In genomic region chr9:116506685-116507084, GRCh38 we compare ENCODE assay signal across 15 cellular contexts.
A peak's percentile ranks its signal among the peaks of the same experiment; 100 is the strongest.
DNase-seq lines count a peak whose midpoint lies in the region; ATAC-seq and TF ChIP-seq lines count a peak whose summit lies in the region.
"Had no signal": no experiment of that assay in that cellular context is flagged by ENCODE, and none has a peak within 500 bp of the region (broad histone marks: within the 10 kb centered on the region; RNA-seq: fewer than 3 reads in every experiment).

No MANE protein-coding gene starts in this region.

- peak; percentile 30 for ATAC-seq in foreskin keratinocyte
- ATAC-seq: K562 had no signal

- no peak overlapping the region for H3K4me3 ChIP-seq in astrocyte of the spinal cord (ENCODE audit: low read depth, low read length)
- H3K4me3 ChIP-seq: K562 had no signal

- H3K4me1 ChIP-seq in foreskin keratinocyte: no peaks in the 10 kb centered on the region

- H3K27me3 ChIP-seq in foreskin keratinocyte: no peaks in the 10 kb centered on the region

- no peak for TF ChIP-seq CTCF in astrocyte of the spinal cord (IDR thresholded peaks at IDR 0.05; ENCODE audit: low read depth, low read length)
- TF ChIP-seq CTCF in foreskin keratinocyte (conservative IDR thresholded peaks at IDR 0.05): no peak

- peak; percentile 25 for DNase-seq in Daoy (ENCODE audit: low read depth)
- DNase-seq in NCI-H226: peak; percentile 52
- peak; percentile 18 for DNase-seq in astrocyte of the spinal cord (ENCODE audit: low read depth, low spot score)
- DNase-seq in foreskin keratinocyte: peak in 1 of 2 donors; percentile 78
- DNase-seq in NCI-H2081 (lab: John Stamatoyannopoulos, UW): no peak
- DNase-seq in NCI-H748 treated with DMSO at 0.1 percent for 48 hours (lab: John Stamatoyannopoulos, UW): no peak
- DNase-seq in T-helper 1 cell: no peak
- DNase-seq in NCI-H446 (lab: John Stamatoyannopoulos, UW): no peak
- DNase-seq: Caco-2, HCEC 1CT, NCI-H1092 treated with DMSO at 0.1 percent for 48 hours, NCI-H1694, NCI-H2171, NCI-H510A had no signal

- H3K27ac ChIP-seq in foreskin keratinocyte: no peak overlapping the region

- in situ Hi-C loops in astrocyte of the spinal cord (cut with HindIII; ENCODE audit: low sequenced_read_pairs): no loop called here

Comparison
In these comparisons a context has a peak if more than half of its experiments do, and no peak if none do; other contexts are left out.
1. DNase-seq: peak in Daoy (single experiment), NCI-H226 (single experiment) and astrocyte of the spinal cord (single experiment); none in NCI-H2081 (0 of 2), NCI-H748 treated with DMSO at 0.1 percent for 48 hours (single experiment), T-helper 1 cell (0 of 5) and NCI-H446 (0 of 2).